In the genomic region with DNA sequence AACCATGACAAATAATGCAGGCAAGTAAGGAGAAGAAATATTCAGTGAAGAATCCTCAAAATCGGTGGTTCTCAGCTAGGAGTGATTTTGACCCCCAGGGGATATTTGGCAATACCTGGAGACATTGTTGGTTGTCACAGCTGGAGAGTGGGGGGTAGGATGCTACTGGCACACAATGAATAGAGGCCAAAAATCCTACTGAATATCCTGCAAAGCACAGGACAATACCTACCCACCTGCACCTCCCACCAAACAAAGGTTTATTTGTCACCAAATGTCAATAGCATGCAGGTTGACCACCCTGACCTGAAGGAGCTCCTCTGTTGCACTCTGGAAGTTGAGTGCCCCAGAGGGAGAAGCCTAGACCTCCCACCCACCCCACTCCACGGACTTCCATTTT, we compare ENCODE assay signal across 34 cellular contexts.
"Had no signal": no experiment of that assay in that cellular context is flagged by ENCODE, and none has a peak within 500 bp of the region (broad histone marks: within the 10 kb centered on the region; RNA-seq: fewer than 3 reads in every experiment).

No MANE protein-coding gene starts in this region.

- H3K9me3 ChIP-seq: neutrophil, ovary, prostate gland, sigmoid colon, upper lobe of right lung had no signal

- DNase-seq: activated CD4-positive, alpha-beta T cell treated with anti-CD3 and anti-CD28 coated beads for 48 hours; activated CD4-positive, alpha-beta T cell treated with anti-CD3 and anti-CD28 coated beads, Interleukin-2, amount 50 U/mL, for 48 hours; activated CD8-positive, alpha-beta memory T cell treated with anti-CD3 and anti-CD28 coated beads for 24 hours; activated effector memory CD4-positive, alpha-beta T cell treated with Interleukin-2 at 50 U/mL for 16 hours; activated naive CD4-positive, alpha-beta T cell treated with Interleukin-2 at 50 U/mL for 16 hours; anterior cingulate cortex; dorsolateral prefrontal cortex; esophagus squamous epithelium; foreskin melanocyte; heart right ventricle; islet precursor cell; left ventricle myocardium inferior; ovary; retina; sigmoid colon; small intestine; stimulated activated CD4-positive, alpha-beta T cell treated with anti-CD3 and anti-CD28 coated beads, Interleukin-1b, Interleukin-23, amount 100 ng/mL, for 48 hours; stimulated activated CD4-positive, alpha-beta T cell treated with anti-CD3 and anti-CD28 coated beads, Interleukin-4, amount 100 ng/mL, for 4 hours; stimulated activated CD8-positive, alpha-beta memory T cell treated with anti-CD3 and anti-CD28 coated beads, Interleukin-4, amount 100 ng/mL, for 48 hours; stimulated activated naive CD8-positive, alpha-beta T cell treated with anti-CD3 and anti-CD28 coated beads, Interleukin-15, amount 100 ng/mL, for 72 hours; substantia nigra; T-helper 9 cell; upper lobe of right lung had no signal

- H3K9me3 Mint-ChIP-seq: nephron had no signal

- H3K36me3 ChIP-seq: esophagus squamous epithelium, heart right ventricle, left ventricle myocardium inferior, neutrophil, ovary, prostate gland, sigmoid colon, upper lobe of right lung had no signal

- ATAC-seq: activated CD4-positive, CD25-positive, alpha-beta regulatory T cell treated with anti-CD3 and anti-CD28 coated beads, Interleukin-2, amount 50 U/mL, for 24 hours; heart right ventricle; stimulated activated memory B cell treated with anti-CD40 and anti-IgM and Interleukin-4, amounts not matched to agents 10 μg/mL and 1 μg/mL and 100 μg/mL, for 72 hours; stimulated activated naive CD8-positive, alpha-beta T cell treated with anti-CD3 and anti-CD28 coated beads, Interleukin-15, amount 100 ng/mL, for 72 hours; upper lobe of right lung had no signal

- H3K4me3 ChIP-seq: coronary artery, dorsolateral prefrontal cortex, esophagus squamous epithelium, heart right ventricle, left ventricle myocardium inferior, lung, ovary, prostate gland, sigmoid colon, upper lobe of right lung had no signal

- H3K27ac ChIP-seq: coronary artery, dorsolateral prefrontal cortex, epithelial cell of prostate, esophagus squamous epithelium, heart right ventricle, left ventricle myocardium inferior, neutrophil, ovary, prostate gland, sigmoid colon, upper lobe of right lung, VCaP had no signal

- H3K4me1 Mint-ChIP-seq: stimulated activated memory B cell treated with anti-CD40 and anti-IgM and Interleukin-4, amounts not matched to agents 10 μg/mL and 1 μg/mL and 100 μg/mL, for 72 hours; stimulated activated naive CD8-positive, alpha-beta T cell treated with anti-CD3 and anti-CD28 coated beads, Interleukin-15, amount 100 ng/mL, for 72 hours had no signal

- H3K27me3 ChIP-seq: esophagus squamous epithelium, heart right ventricle, neutrophil, ovary, sigmoid colon, upper lobe of right lung had no signal

- H3K27me3 Mint-ChIP-seq: activated naive CD8-positive, alpha-beta T cell; stimulated activated memory B cell treated with anti-CD40 and anti-IgM and Interleukin-4, amounts not matched to agents 10 μg/mL and 1 μg/mL and 100 μg/mL, for 72 hours; stimulated activated naive CD8-positive, alpha-beta T cell treated with anti-CD3 and anti-CD28 coated beads, Interleukin-15, amount 100 ng/mL, for 72 hours had no signal

- H3K36me3 Mint-ChIP-seq: activated naive CD8-positive, alpha-beta T cell; stimulated activated memory B cell treated with anti-CD40 and anti-IgM and Interleukin-4, amounts not matched to agents 10 μg/mL and 1 μg/mL and 100 μg/mL, for 72 hours had no signal

- H3K27ac Mint-ChIP-seq: activated naive CD8-positive, alpha-beta T cell; nephron; stimulated activated memory B cell treated with anti-CD40 and anti-IgM and Interleukin-4, amounts not matched to agents 10 μg/mL and 1 μg/mL and 100 μg/mL, for 72 hours; stimulated activated naive CD8-positive, alpha-beta T cell treated with anti-CD3 and anti-CD28 coated beads, Interleukin-15, amount 100 ng/mL, for 72 hours; T-helper 1 cell treated with Interleukin-12 subunit alpha and Interleukin-12 subunit beta and Interleukin-4 antibody, amounts not matched to agents 30 μg/mL and 1 μg/mL, for 36 hours had no signal

- H3K4me3 Mint-ChIP-seq: activated naive CD8-positive, alpha-beta T cell; nephron; stimulated activated memory B cell treated with anti-CD40 and anti-IgM and Interleukin-4, amounts not matched to agents 10 μg/mL and 1 μg/mL and 100 μg/mL, for 72 hours; stimulated activated naive CD8-positive, alpha-beta T cell treated with anti-CD3 and anti-CD28 coated beads, Interleukin-15, amount 100 ng/mL, for 72 hours; T-helper 1 cell treated with Interleukin-12 subunit alpha and Interleukin-12 subunit beta and Interleukin-4 antibody, amounts not matched to agents 30 μg/mL and 1 μg/mL, for 36 hours had no signal

- H3K4me1 ChIP-seq: esophagus squamous epithelium, heart right ventricle, left ventricle myocardium inferior, prostate gland, sigmoid colon, upper lobe of right lung had no signal
